In the genomic region with DNA sequence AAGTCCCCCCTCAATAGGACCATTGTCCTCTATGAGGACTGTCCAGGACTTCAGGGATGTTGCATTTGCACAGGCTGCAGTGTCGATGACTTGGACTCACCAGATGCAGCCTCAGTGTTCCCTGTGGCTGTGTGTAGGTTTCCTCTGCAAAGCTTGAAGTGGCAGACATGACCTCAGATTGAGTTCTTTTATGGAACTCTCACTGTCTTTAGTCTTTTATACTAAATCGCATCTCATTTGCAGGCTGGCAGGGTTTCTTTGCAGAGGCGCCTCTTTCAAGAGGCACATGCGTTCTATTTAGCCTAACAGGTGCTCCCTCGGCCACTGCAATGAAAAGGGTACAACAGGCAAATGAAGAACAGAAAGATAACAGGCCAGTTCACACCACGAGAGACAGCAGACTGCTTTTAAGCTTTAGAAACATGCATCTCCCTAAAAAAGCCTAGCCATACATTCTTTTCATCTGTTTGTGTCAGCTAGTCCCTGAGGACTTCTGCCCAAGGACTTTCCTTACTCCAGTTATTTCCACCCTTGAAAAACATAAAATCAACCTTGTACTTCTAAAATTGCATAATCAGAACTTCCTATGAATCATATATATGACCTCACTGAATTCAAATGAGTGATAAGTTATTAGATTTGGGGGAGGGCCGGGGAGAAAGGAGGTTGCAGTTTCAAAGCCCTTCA, we compare ENCODE assay signal across 11 cellular contexts.
DNase-seq lines count a peak whose midpoint lies in the region; ATAC-seq, FAIRE-seq and TF ChIP-seq lines count a peak whose summit lies in the region.
"Had no signal": no experiment of that assay in that cellular context is flagged by ENCODE, and none has a peak within 500 bp of the region (broad histone marks: within the 10 kb centered on the region; RNA-seq: fewer than 3 reads in every experiment).

No MANE protein-coding gene starts in this region.

- H4K20me1 ChIP-seq in keratinocyte (ENCODE audit: control insufficient read depth, extremely low read depth, insufficient read depth, low read length), result no peaks in the 10 kb centered on the region

- no peak overlapping the region for H2AFZ ChIP-seq in keratinocyte (ENCODE audit: control insufficient read depth, low read length)

- in situ Hi-C loops in astrocyte of the spinal cord (cut with HindIII; ENCODE audit: low sequenced_read_pairs), result no loop called here

- no peaks in the 10 kb centered on the region for H3K79me2 ChIP-seq in keratinocyte (ENCODE audit: control insufficient read depth, insufficient read depth, low read length)

- peaks cover 2% of the 10 kb centered on the region for H3K9me1 ChIP-seq in keratinocyte (ENCODE audit: control insufficient read depth, extremely low read depth, insufficient read depth, low read length)

- ATAC-seq in HG03378 (IDR thresholded peaks at IDR 0.05; ENCODE audit: unreplicated experiment), result no peak

- H3K4me3 ChIP-seq in astrocyte of the spinal cord (ENCODE audit: low read depth, low read length) (no peak overlapping the region), keratinocyte (ENCODE audit: control insufficient read depth in 2 of 3, extremely low read depth in 1 of 3, insufficient read depth in 2 of 3, low read depth in 1 of 3, low read length in 3 of 3) (no peak overlapping the region), SJCRH30 (no peak overlapping the region)

- no peaks in the 10 kb centered on the region for H3K9me3 ChIP-seq in keratinocyte (ENCODE audit: control insufficient read depth, low read depth, low read length)
- H3K9me3 ChIP-seq in SJCRH30 (replicated peaks), result no peaks in the 10 kb centered on the region
- H3K9me3 ChIP-seq: BE2C had no signal

- no peaks in the 10 kb centered on the region for H3K27me3 ChIP-seq in keratinocyte (ENCODE audit: control insufficient read depth, extremely low read depth, insufficient read depth, low read length)
- no peaks in the 10 kb centered on the region for H3K27me3 ChIP-seq in SJCRH30
- H3K27me3 ChIP-seq: BE2C had no signal

- peak overlapping the region; percentile 58 for H3K4me2 ChIP-seq in keratinocyte (ENCODE audit: control insufficient read depth, extremely low read depth, insufficient read depth, low read depth, low read length)

- dilution Hi-C loops in keratinocyte (cut with MboI; ENCODE audit: extremely low pct_ligation_motif_present, low sequenced_read_pairs), result no loop called here

- H3K36me3 ChIP-seq in keratinocyte (ENCODE audit: control insufficient read depth in 2 of 2, extremely low read depth in 1 of 2, insufficient read depth in 2 of 2, low read length in 2 of 2), result peaks cover 6 to 13% of the 10 kb centered on the region in 2 experiments
- H3K36me3 ChIP-seq in SJCRH30, result peaks cover 43% of the 10 kb centered on the region
- H3K36me3 ChIP-seq: BE2C had no signal

- FAIRE-seq in keratinocyte (lab: Jason Lieb, UNC), result peak; percentile 67

- no peak overlapping the region for H3K9ac ChIP-seq in keratinocyte (ENCODE audit: control insufficient read depth, extremely low read depth, insufficient read depth, low read length)

- TF ChIP-seq CTCF in astrocyte of the spinal cord (IDR thresholded peaks at IDR 0.05; ENCODE audit: low read depth, low read length), result no peak
- TF ChIP-seq CTCF in keratinocyte (optimal IDR thresholded peaks at IDR 0.05 in 1 of 3, IDR thresholded peaks at IDR 0.05 in 1 of 3, conservative IDR thresholded peaks at IDR 0.05 in 1 of 3; ENCODE audit: extremely low read depth in 1 of 3, insufficient read depth in 2 of 3, low read length in 3 of 3), result no peak

- peak; percentile 54 for DNase-seq in A172 (ENCODE audit: low spot score)
- peak; percentile 40 for DNase-seq in HPDE6-E6E7 (ENCODE audit: extremely low spot score)
- DNase-seq in astrocyte of the spinal cord (ENCODE audit: low read depth, low spot score), result peak; percentile 56
- DNase-seq in keratinocyte (ENCODE audit: low read depth, low spot score), result no peak
- no peak for DNase-seq in NCI-H2196 (lab: John Stamatoyannopoulos, UW; ENCODE audit: unreplicated experiment)
- DNase-seq in HuH-7 (ENCODE audit: low spot score), result no peak
- DNase-seq in SJCRH30, result no peak
- DNase-seq: BE2C, NCI-H446 treated with DMSO at 0.1 percent for 48 hours, T-helper 1 cell had no signal

- H3K4me1 ChIP-seq in keratinocyte (ENCODE audit: control insufficient read depth, extremely low read depth, insufficient read depth, low read length), result peaks cover 54% of the 10 kb centered on the region
- H3K4me1 ChIP-seq in SJCRH30, result no peaks in the 10 kb centered on the region; the same call in 1 of the 2 replicates

- H3K27ac ChIP-seq in keratinocyte (ENCODE audit: control insufficient read depth, insufficient read depth, low read length), result peak overlapping the region; percentile 28
- H3K27ac ChIP-seq in SJCRH30, result no peak overlapping the region

Comparison
In these comparisons a context has a peak if more than half of its experiments do, and no peak if none do; other contexts are left out.
1. DNase-seq: peak in A172 (single experiment), HPDE6-E6E7 (single experiment) and astrocyte of the spinal cord (single experiment); none in keratinocyte (single experiment), NCI-H2196 (single experiment), HuH-7 (single experiment) and SJCRH30 (0 of 2).